In the genomic region with DNA sequence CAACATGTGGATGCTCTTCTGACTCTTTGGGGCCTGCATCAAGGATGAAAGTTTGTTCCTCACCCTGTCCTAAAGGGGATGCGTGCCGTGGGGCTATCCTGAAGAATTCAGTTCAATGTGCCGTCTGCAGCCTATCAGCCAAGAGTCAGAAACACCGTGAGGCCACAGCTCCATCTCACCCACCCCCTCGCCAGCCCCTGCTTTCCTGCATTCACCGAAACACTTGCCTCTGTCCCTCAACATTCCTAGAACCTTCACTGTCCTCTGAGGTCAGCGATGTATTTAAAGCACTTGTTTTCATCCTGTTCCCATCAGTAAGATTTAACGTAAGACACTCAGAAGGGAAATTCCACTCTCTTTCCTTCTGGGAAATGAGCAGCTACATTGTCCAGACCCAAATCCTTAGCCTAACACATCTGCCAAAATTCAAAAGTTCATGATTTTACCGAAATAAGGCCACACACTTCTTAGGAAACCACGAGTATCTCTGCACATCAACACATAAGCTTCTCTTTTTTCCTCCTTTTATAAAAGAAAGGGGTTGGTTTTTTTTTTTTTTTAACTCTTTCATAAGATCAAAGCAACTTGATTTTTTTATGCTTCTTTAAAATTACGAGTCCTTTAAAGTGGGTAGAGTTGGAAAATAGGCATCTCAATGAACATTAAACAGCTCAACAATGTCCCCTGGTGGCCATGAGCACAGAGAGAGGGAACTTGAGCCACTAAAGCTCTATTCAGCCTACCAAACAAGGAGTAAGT, we compare ENCODE assay signal across 1 cellular context.
TF ChIP-seq lines count a peak whose summit lies in the region.

No MANE protein-coding gene starts in this region.

TF ChIP-seq in GM12878, 131 proteins besides CTCF, POLR2A, EP300 and RAD21 (continued from another document and continues in another):
- TF ChIP-seq CUX1 (IDR thresholded peaks at IDR 0.05; ENCODE audit: insufficient replicate concordance, low read depth, low read length): no peak
- no peak for TF ChIP-seq BCL11A (IDR thresholded peaks at IDR 0.05; ENCODE audit: low read depth, low read length)
- peak; percentile 78 for TF ChIP-seq FOXM1 (IDR thresholded peaks at IDR 0.05; ENCODE audit: low read depth, low read length)
- peak; percentile 90; the same call in 1 of the 2 replicates for TF ChIP-seq CBX5 (IDR thresholded peaks at IDR 0.05; ENCODE audit: low read depth)
- TF ChIP-seq ESRRA (IDR thresholded peaks at IDR 0.05; ENCODE audit: low read length): no peak
- no peak for TF ChIP-seq NFYA (IDR thresholded peaks at IDR 0.05; ENCODE audit: borderline replicate concordance, low read depth, low read length)
- peak; percentile 73; the same call in 1 of the 2 replicates for TF ChIP-seq ZNF592 (IDR thresholded peaks at IDR 0.05)
- peak; percentile 69; the same call in 1 of the 2 replicates for TF ChIP-seq MEF2A (IDR thresholded peaks at IDR 0.05; ENCODE audit: insufficient read depth, low read depth, low read length)
- TF ChIP-seq, protein P1, sequence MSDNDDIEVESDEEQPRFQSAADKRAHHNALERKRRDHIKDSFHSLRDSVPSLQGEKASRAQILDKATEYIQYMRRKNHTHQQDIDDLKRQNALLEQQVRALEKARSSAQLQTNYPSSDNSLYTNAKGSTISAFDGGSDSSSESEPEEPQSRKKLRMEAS (IDR thresholded peaks at IDR 0.05; ENCODE audit: low read depth, low read length): no peak
- TF ChIP-seq, protein P2, sequence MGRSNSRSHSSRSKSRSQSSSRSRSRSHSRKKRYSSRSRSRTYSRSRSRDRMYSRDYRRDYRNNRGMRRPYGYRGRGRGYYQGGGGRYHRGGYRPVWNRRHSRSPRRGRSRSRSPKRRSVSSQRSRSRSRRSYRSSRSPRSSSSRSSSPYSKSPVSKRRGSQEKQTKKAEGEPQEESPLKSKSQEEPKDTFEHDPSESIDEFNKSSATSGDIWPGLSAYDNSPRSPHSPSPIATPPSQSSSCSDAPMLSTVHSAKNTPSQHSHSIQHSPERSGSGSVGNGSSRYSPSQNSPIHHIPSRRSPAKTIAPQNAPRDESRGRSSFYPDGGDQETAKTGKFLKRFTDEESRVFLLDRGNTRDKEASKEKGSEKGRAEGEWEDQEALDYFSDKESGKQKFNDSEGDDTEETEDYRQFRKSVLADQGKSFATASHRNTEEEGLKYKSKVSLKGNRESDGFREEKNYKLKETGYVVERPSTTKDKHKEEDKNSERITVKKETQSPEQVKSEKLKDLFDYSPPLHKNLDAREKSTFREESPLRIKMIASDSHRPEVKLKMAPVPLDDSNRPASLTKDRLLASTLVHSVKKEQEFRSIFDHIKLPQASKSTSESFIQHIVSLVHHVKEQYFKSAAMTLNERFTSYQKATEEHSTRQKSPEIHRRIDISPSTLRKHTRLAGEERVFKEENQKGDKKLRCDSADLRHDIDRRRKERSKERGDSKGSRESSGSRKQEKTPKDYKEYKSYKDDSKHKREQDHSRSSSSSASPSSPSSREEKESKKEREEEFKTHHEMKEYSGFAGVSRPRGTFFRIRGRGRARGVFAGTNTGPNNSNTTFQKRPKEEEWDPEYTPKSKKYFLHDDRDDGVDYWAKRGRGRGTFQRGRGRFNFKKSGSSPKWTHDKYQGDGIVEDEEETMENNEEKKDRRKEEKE (IDR thresholded peaks at IDR 0.05): no peak
- no peak for TF ChIP-seq ZSCAN29 (IDR thresholded peaks at IDR 0.05)
- TF ChIP-seq SUPT20H (IDR thresholded peaks at IDR 0.05; ENCODE audit: borderline replicate concordance, control insufficient read depth, low read depth, low read length): no peak
- TF ChIP-seq, protein P3, sequence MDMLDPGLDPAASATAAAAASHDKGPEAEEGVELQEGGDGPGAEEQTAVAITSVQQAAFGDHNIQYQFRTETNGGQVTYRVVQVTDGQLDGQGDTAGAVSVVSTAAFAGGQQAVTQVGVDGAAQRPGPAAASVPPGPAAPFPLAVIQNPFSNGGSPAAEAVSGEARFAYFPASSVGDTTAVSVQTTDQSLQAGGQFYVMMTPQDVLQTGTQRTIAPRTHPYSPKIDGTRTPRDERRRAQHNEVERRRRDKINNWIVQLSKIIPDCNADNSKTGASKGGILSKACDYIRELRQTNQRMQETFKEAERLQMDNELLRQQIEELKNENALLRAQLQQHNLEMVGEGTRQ (IDR thresholded peaks at IDR 0.05; ENCODE audit: borderline replicate concordance, low read depth, low read length): no peak
- TF ChIP-seq IKZF2 (IDR thresholded peaks at IDR 0.05): peak; percentile 30 to 38; a peak in 3 of 4 replicates
- no peak for TF ChIP-seq HSF1 (IDR thresholded peaks at IDR 0.05; ENCODE audit: low read depth, low read length)
- TF ChIP-seq TBL1XR1 (IDR thresholded peaks at IDR 0.05; ENCODE audit: low read depth, low read length): no peak
- no peak for TF ChIP-seq PKNOX1 (IDR thresholded peaks at IDR 0.05)
- peak; percentile 30; the same call in 1 of the 3 replicates for TF ChIP-seq POU2F2 (IDR thresholded peaks at IDR 0.05; ENCODE audit: borderline replicate concordance, low read depth, low read length)
- TF ChIP-seq SKIL (IDR thresholded peaks at IDR 0.05; ENCODE audit: low read depth, poor library complexity, severe bottlenecking): peak; percentile 71
- TF ChIP-seq TCF7 (IDR thresholded peaks at IDR 0.05; ENCODE audit: borderline replicate concordance): peak; percentile 94
- peak; percentile 99 for TF ChIP-seq SMC3 (IDR thresholded peaks at IDR 0.05; ENCODE audit: borderline replicate concordance, low read length)
- TF ChIP-seq, protein P4, sequence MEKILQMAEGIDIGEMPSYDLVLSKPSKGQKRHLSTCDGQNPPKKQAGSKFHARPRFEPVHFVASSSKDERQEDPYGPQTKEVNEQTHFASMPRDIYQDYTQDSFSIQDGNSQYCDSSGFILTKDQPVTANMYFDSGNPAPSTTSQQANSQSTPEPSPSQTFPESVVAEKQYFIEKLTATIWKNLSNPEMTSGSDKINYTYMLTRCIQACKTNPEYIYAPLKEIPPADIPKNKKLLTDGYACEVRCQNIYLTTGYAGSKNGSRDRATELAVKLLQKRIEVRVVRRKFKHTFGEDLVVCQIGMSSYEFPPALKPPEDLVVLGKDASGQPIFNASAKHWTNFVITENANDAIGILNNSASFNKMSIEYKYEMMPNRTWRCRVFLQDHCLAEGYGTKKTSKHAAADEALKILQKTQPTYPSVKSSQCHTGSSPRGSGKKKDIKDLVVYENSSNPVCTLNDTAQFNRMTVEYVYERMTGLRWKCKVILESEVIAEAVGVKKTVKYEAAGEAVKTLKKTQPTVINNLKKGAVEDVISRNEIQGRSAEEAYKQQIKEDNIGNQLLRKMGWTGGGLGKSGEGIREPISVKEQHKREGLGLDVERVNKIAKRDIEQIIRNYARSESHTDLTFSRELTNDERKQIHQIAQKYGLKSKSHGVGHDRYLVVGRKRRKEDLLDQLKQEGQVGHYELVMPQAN (conservative IDR thresholded peaks at IDR 0.05): no peak
- TF ChIP-seq MEF2B (IDR thresholded peaks at IDR 0.05; ENCODE audit: partially characterized antibody, poor library complexity, severe bottlenecking): no peak
- no peak for TF ChIP-seq EGR1 (IDR thresholded peaks at IDR 0.05; ENCODE audit: borderline replicate concordance in 1 of 2, low read depth in 2 of 2, low read length in 2 of 2)
- TF ChIP-seq CBX3 (IDR thresholded peaks at IDR 0.05; ENCODE audit: borderline replicate concordance, low read depth): no peak
- TF ChIP-seq SUZ12 (IDR thresholded peaks at IDR 0.05; ENCODE audit: unreplicated experiment): no peak
